ENCODE assay signal across 6 cellular contexts in genomic region chr17:8150194-8151119, GRCh38. TPM values are rescaled to one million over a fixed set of nuclear protein-coding genes. Genes with fewer than 3 reads are reported as not detected.
A peak's percentile ranks its signal among the peaks of the same experiment; 100 is the strongest.
DNase-seq lines count a peak whose midpoint lies in the region; ATAC-seq, FAIRE-seq and TF ChIP-seq lines count a peak whose summit lies in the region.

No MANE protein-coding gene starts in this region.

- ATAC-seq in HepG2 = no peak

- TF ChIP-seq RAD21 in liver (IDR thresholded peaks at IDR 0.05) = no peak
- TF ChIP-seq RAD21 in HepG2 (CRISPR knock-in tag; IDR thresholded peaks at IDR 0.05) = no peak

- H3K79me2 ChIP-seq in HepG2 (ENCODE audit: insufficient read depth, low read length) (peaks cover 4% of the 10 kb centered on the region), hepatocyte (peaks cover 48% of the 10 kb centered on the region)

- H3K9me3 ChIP-seq in liver (ENCODE audit: control insufficient read depth in 4 of 4, low read length in 3 of 4) = no peaks in the 10 kb centered on the region
- H3K9me3 ChIP-seq in HepG2 (ENCODE audit: low read length) = no peaks in the 10 kb centered on the region
- H3K9me3 ChIP-seq in hepatocyte (ENCODE audit: low read depth) = no peaks in the 10 kb centered on the region
- no peaks in the 10 kb centered on the region for H3K9me3 ChIP-seq in vagina

- FAIRE-seq in HepG2 (lab: Jason Lieb, UNC) = no peak

- TF ChIP-seq EP300 in HepG2 (IDR thresholded peaks at IDR 0.05; ENCODE audit: low read depth in 2 of 2, low read length in 2 of 2) (no peak), HepG2 (CRISPR knock-in tag; IDR thresholded peaks at IDR 0.05; ENCODE audit: borderline replicate concordance) (no peak)

- POLR2A ChIA-PET in HepG2 (lab: Yijun Ruan, JAX) = no interaction called here

- H2AFZ ChIP-seq in HepG2 (ENCODE audit: low read length) (no peak overlapping the region), hepatocyte (no peak overlapping the region)

- H3K36me3 ChIP-seq in liver (ENCODE audit: control insufficient read depth in 4 of 4, insufficient read depth in 3 of 4, low read depth in 1 of 4, low read length in 3 of 4) (peaks cover 36 to 51% (median 44%) of the 10 kb centered on the region in 4 donors), HepG2 (replicated peaks in 1 of 2; ENCODE audit: control insufficient read depth in 1 of 2, insufficient read depth in 2 of 2, low read length in 2 of 2) (peaks cover 16 to 33% of the 10 kb centered on the region in 2 experiments; a peak in 4 of 5 replicates), hepatocyte (replicated peaks; ENCODE audit: insufficient read depth, low read depth) (no peaks in the 10 kb centered on the region), vagina (peaks cover 33 to 53% of the 10 kb centered on the region in 2 donors)

- H4K20me1 ChIP-seq in HepG2 (ENCODE audit: insufficient read depth, low read length) = no peaks in the 10 kb centered on the region
- H4K20me1 ChIP-seq in hepatocyte (ENCODE audit: insufficient read depth, poor library complexity, severe bottlenecking) = peaks cover 61% of the 10 kb centered on the region

- H3K4me1 ChIP-seq in liver (ENCODE audit: control insufficient read depth in 4 of 4, insufficient read depth in 4 of 4, low read length in 3 of 4) (peaks cover 12 to 45% (median 29%) of the 10 kb centered on the region in 4 donors), HepG2 (ENCODE audit: insufficient read depth, low read length) (peaks cover 43% of the 10 kb centered on the region), hepatocyte (ENCODE audit: insufficient read depth) (peaks cover 30% of the 10 kb centered on the region), vagina (peaks cover 43% of the 10 kb centered on the region)

- TF ChIP-seq CTCF in liver (IDR thresholded peaks at IDR 0.05; ENCODE audit: low read depth, low read length, missing input control) (no peak), HepG2 (CRISPR knock-in tag; IDR thresholded peaks at IDR 0.05) (no peak), hepatocyte (IDR thresholded peaks at IDR 0.05; ENCODE audit: poor library complexity) (no peak), vagina (IDR thresholded peaks at IDR 0.05) (no peak)

- H3K27me3 ChIP-seq in liver (ENCODE audit: control insufficient read depth in 4 of 4, insufficient read depth in 4 of 4, low read length in 3 of 4) = no peaks in the 10 kb centered on the region
- no peaks in the 10 kb centered on the region for H3K27me3 ChIP-seq in HepG2 (ENCODE audit: control insufficient read depth in 1 of 2, insufficient read depth in 2 of 2, low read length in 2 of 2)
- H3K27me3 ChIP-seq in hepatocyte = no peaks in the 10 kb centered on the region
- no peaks in the 10 kb centered on the region for H3K27me3 ChIP-seq in vagina

- WGBS in liver = 86% methylated on average over 18 of the region's 18 CpGs
- 92% methylated on average over 13 of the region's 18 CpGs for WGBS in HepG2 (ENCODE audit: low lambda C conversion rate)
- 89% methylated on average over 18 of the region's 18 CpGs for WGBS in hepatocyte (ENCODE audit: low lambda C conversion rate, missing lambda C conversion rate)

- intact Hi-C loops in HepG2 (cut with micrococcal nuclease; ENCODE audit: unreplicated experiment) (no loop called here), vagina (cut with DNase I) (no loop called here)

- TF ChIP-seq POLR2A in HepG2 (IDR thresholded peaks at IDR 0.05; ENCODE audit: insufficient read depth in 1 of 2, low read depth in 2 of 2, low read length in 2 of 2) (no peak), vagina (IDR thresholded peaks at IDR 0.05) (no peak)

- H3K4me3 ChIP-seq in liver (ENCODE audit: low read depth in 1 of 3, low read length in 3 of 3) = peak overlapping the region in 1 of 3 donors; percentile 69
- no peak overlapping the region for H3K4me3 ChIP-seq in HepG2 (replicated peaks in 1 of 3; ENCODE audit: insufficient read depth in 1 of 3, low read depth in 2 of 3, low read length in 3 of 3)
- H3K4me3 ChIP-seq in hepatocyte = peak overlapping the region; percentile 15
- H3K4me3 ChIP-seq in vagina = peak overlapping the region; percentile 84 to 98

- H3K27ac ChIP-seq in liver (ENCODE audit: low read depth in 1 of 2, low read length in 2 of 2) (peak overlapping the region; percentile 56 to 99), HepG2 (ENCODE audit: extremely low read length, insufficient read depth, low read length) (no peak overlapping the region), hepatocyte (peak overlapping the region; percentile 99), vagina (peak overlapping the region; percentile 100)

- no TSS peak for BruUV-seq in HepG2 (replicated peaks; lab: Mats Ljungman, UMichigan)

- in situ Hi-C loops in HepG2 (cut with HindIII; ENCODE audit: extremely low pct_ligation_motif_present, low pct_unique_long_range_greater_than_20kb) = no loop called here

- H3K4me2 ChIP-seq in HepG2 (ENCODE audit: low read depth, low read length) = no peak overlapping the region
- peak overlapping the region; percentile 87 for H3K4me2 ChIP-seq in hepatocyte

- no peak for DNase-seq in HepG2 (ENCODE audit: low spot score)
- peak; percentile 33 for DNase-seq in hepatocyte (ENCODE audit: low spot score)
- DNase-seq in vagina (ENCODE audit: extremely low spot score in 2 of 2) = peak in 1 of 2 donors; percentile 91
- no peak for DNase-seq in central memory CD4-positive, alpha-beta T cell
- no peak for DNase-seq in middle frontal gyrus (ENCODE audit: extremely low spot score, low spot score)

- H3K9me2 ChIP-seq in hepatocyte (replicated peaks; ENCODE audit: insufficient read depth) = no peaks in the 10 kb centered on the region

- CTCF ChIA-PET in HepG2 (lab: Yijun Ruan, JAX; ENCODE audit: low intra/inter-chr PET ratio, low total read pairs) = no interaction called here

- peak overlapping the region; percentile 5 to 60 for H3K9ac ChIP-seq in liver (ENCODE audit: low read depth in 1 of 2, low read length in 2 of 2)
- H3K9ac ChIP-seq in HepG2 (ENCODE audit: insufficient read depth, low read depth, low read length) = no peak overlapping the region

RNA-seq across cellular contexts. Expression of gene PER1, which starts 1.7 kb away (rescaled TPM):
- 10 to 100 TPM; 10.1 to 71.6 TPM for total RNA-seq in liver
- 10 to 100 TPM; 24.9 to 34.6 TPM for polyA plus RNA-seq in liver
- 2.6 and 5.5 TPM in 2 replicates for total RNA-seq in HepG2 (2016; rRNA removed; fragmentation: Illumina TruSeq; extraction: Trizol)
- 1.8 and 2.9 TPM in 2 replicates for total RNA-seq in HepG2 (2016; cell fraction: cytosol; rRNA removed; fragmentation: Illumina TruSeq; extraction: Trizol; ENCODE audit: low read depth)
- total RNA-seq in HepG2 (2016; cell fraction: insoluble cytoplasmic fraction; rRNA removed; fragmentation: Illumina TruSeq; extraction: Trizol) = 3.2 and 5.8 TPM in 2 replicates
- 1.4 and 1.9 TPM in 2 replicates for total RNA-seq in HepG2 (2016; cell fraction: membrane; rRNA removed; fragmentation: Illumina TruSeq; extraction: Trizol)
- 4.1 and 4.3 TPM in 2 replicates for total RNA-seq in HepG2 (2016; cell fraction: nucleus; rRNA removed; fragmentation: Illumina TruSeq; extraction: Trizol)
- polyA plus RNA-seq in HepG2 (2011; rRNA removed) = 3.6 and 5.2 TPM in 2 replicates
- polyA plus RNA-seq in HepG2 (2011; cell fraction: cytosol; rRNA removed) = 1.3 and 1.4 TPM in 2 replicates
- 32.0 and 32.6 TPM in 2 replicates for polyA plus RNA-seq in HepG2 (2011; cell fraction: nucleus; rRNA removed)
- 7.8 and 11.4 TPM in 2 replicates for polyA plus RNA-seq in HepG2 (2012)
- polyA plus RNA-seq in HepG2 (2016; cell fraction: cytosol; fragmentation: Illumina TruSeq; extraction: Trizol; ENCODE audit: low read depth) = 0.38 and 0.70 TPM in 2 replicates
- polyA plus RNA-seq in HepG2 (2016; cell fraction: insoluble cytoplasmic fraction; fragmentation: Illumina TruSeq; extraction: Trizol; ENCODE audit: low read depth) = 2.2 and 3.6 TPM in 2 replicates
- polyA plus RNA-seq in HepG2 (2016; cell fraction: membrane; fragmentation: Illumina TruSeq; extraction: Trizol; ENCODE audit: low read depth) = 0.49 and 0.90 TPM in 2 replicates
- polyA plus RNA-seq in HepG2 (2016; cell fraction: nucleus; fragmentation: Illumina TruSeq; extraction: Trizol; ENCODE audit: insufficient read depth, low read depth) = 13.1 and 17.6 TPM in 2 replicates
- polyA minus RNA-seq in HepG2 (2011; rRNA and poly(A)+ RNA removed; ENCODE audit: low replicate concordance) = 11.1 and 12.7 TPM in 2 replicates
- polyA minus RNA-seq in HepG2 (2011; cell fraction: cytosol; rRNA and poly(A)+ RNA removed) = 3.8 and 6.2 TPM in 2 replicates
- 10.4 and 10.7 TPM in 2 replicates for polyA minus RNA-seq in HepG2 (2011; cell fraction: nucleus; rRNA and poly(A)+ RNA removed)
- 35.3 and 36.5 TPM in 2 replicates for total RNA-seq in hepatocyte
- 107 and 143 TPM in 2 replicates for polyA plus RNA-seq in hepatocyte
- 215 TPM for total RNA-seq in vagina

RNA-seq across cellular contexts. Expression of gene VAMP2, which starts 12.3 kb away (rescaled TPM):
- total RNA-seq in liver (1 to 10 TPM; 4.2 to 9.0 TPM), HepG2 (2016; rRNA removed; fragmentation: Illumina TruSeq; extraction: Trizol) (2.0 and 3.9 TPM in 2 replicates), hepatocyte (8.2 and 8.5 TPM in 2 replicates), vagina (35.6 TPM)
- polyA plus RNA-seq in liver (10 to 100 TPM; 11.4 to 25.9 TPM), HepG2 (2011; rRNA removed) (17.2 and 19.6 TPM in 2 replicates), hepatocyte (44.6 and 85.7 TPM in 2 replicates)
- total RNA-seq in HepG2 (2016; cell fraction: cytosol; rRNA removed; fragmentation: Illumina TruSeq; extraction: Trizol; ENCODE audit: low read depth) = 4.1 and 5.2 TPM in 2 replicates
- 1.9 and 3.4 TPM in 2 replicates for total RNA-seq in HepG2 (2016; cell fraction: insoluble cytoplasmic fraction; rRNA removed; fragmentation: Illumina TruSeq; extraction: Trizol)
- total RNA-seq in HepG2 (2016; cell fraction: membrane; rRNA removed; fragmentation: Illumina TruSeq; extraction: Trizol) = 3.2 and 3.4 TPM in 2 replicates
- total RNA-seq in HepG2 (2016; cell fraction: nucleus; rRNA removed; fragmentation: Illumina TruSeq; extraction: Trizol) = 6.5 and 7.1 TPM in 2 replicates
- polyA plus RNA-seq in HepG2 (2011; cell fraction: cytosol; rRNA removed) = 10.1 and 13.2 TPM in 2 replicates
- 40.7 and 63.7 TPM in 2 replicates for polyA plus RNA-seq in HepG2 (2011; cell fraction: nucleus; rRNA removed)
- polyA plus RNA-seq in HepG2 (2012) = 29.0 and 34.1 TPM in 2 replicates
- polyA plus RNA-seq in HepG2 (2016; cell fraction: cytosol; fragmentation: Illumina TruSeq; extraction: Trizol; ENCODE audit: low read depth) = 2.0 and 2.2 TPM in 2 replicates
- polyA plus RNA-seq in HepG2 (2016; cell fraction: insoluble cytoplasmic fraction; fragmentation: Illumina TruSeq; extraction: Trizol; ENCODE audit: low read depth) = 7.1 and 8.5 TPM in 2 replicates
- 4.9 and 5.5 TPM in 2 replicates for polyA plus RNA-seq in HepG2 (2016; cell fraction: membrane; fragmentation: Illumina TruSeq; extraction: Trizol; ENCODE audit: low read depth)
- polyA plus RNA-seq in HepG2 (2016; cell fraction: nucleus; fragmentation: Illumina TruSeq; extraction: Trizol; ENCODE audit: insufficient read depth, low read depth) = 35.4 and 36.0 TPM in 2 replicates
- polyA minus RNA-seq in HepG2 (2011; rRNA and poly(A)+ RNA removed; ENCODE audit: low replicate concordance) = 6.8 and 7.6 TPM in 2 replicates
- polyA minus RNA-seq in HepG2 (2011; cell fraction: cytosol; rRNA and poly(A)+ RNA removed) = 3.4 and 6.6 TPM in 2 replicates
- polyA minus RNA-seq in HepG2 (2011; cell fraction: nucleus; rRNA and poly(A)+ RNA removed) = 10.8 and 14.9 TPM in 2 replicates

RNA-seq across cellular contexts. Expression of gene TMEM107, which starts 25.7 kb away (rescaled TPM):
- total RNA-seq in liver = 1 to 10 TPM; 4.5 to 8.4 TPM
- polyA plus RNA-seq in liver = 1 to 10 TPM; 3.0 to 3.9 TPM
- 3.8 and 15.3 TPM in 2 replicates for total RNA-seq in HepG2 (2016; rRNA removed; fragmentation: Illumina TruSeq; extraction: Trizol)
- 138 and 159 TPM in 2 replicates for total RNA-seq in HepG2 (2016; cell fraction: cytosol; rRNA removed; fragmentation: Illumina TruSeq; extraction: Trizol; ENCODE audit: low read depth)
- 4.0 and 13.1 TPM in 2 replicates for total RNA-seq in HepG2 (2016; cell fraction: insoluble cytoplasmic fraction; rRNA removed; fragmentation: Illumina TruSeq; extraction: Trizol)
- 25.0 and 29.6 TPM in 2 replicates for total RNA-seq in HepG2 (2016; cell fraction: membrane; rRNA removed; fragmentation: Illumina TruSeq; extraction: Trizol)
- total RNA-seq in HepG2 (2016; cell fraction: nucleus; rRNA removed; fragmentation: Illumina TruSeq; extraction: Trizol) = 18.7 and 21.8 TPM in 2 replicates
- 4.5 and 7.2 TPM in 2 replicates for polyA plus RNA-seq in HepG2 (2011; rRNA removed)
- polyA plus RNA-seq in HepG2 (2011; cell fraction: cytosol; rRNA removed) = 5.0 and 5.5 TPM in 2 replicates
- polyA plus RNA-seq in HepG2 (2011; cell fraction: nucleus; rRNA removed) = 3.9 and 4.3 TPM in 2 replicates
- polyA plus RNA-seq in HepG2 (2012) = 2.6 and 3.6 TPM in 2 replicates
- 2.4 and 3.4 TPM in 2 replicates for polyA plus RNA-seq in HepG2 (2016; cell fraction: cytosol; fragmentation: Illumina TruSeq; extraction: Trizol; ENCODE audit: low read depth)
- 3.4 and 3.5 TPM in 2 replicates for polyA plus RNA-seq in HepG2 (2016; cell fraction: insoluble cytoplasmic fraction; fragmentation: Illumina TruSeq; extraction: Trizol; ENCODE audit: low read depth)
- polyA plus RNA-seq in HepG2 (2016; cell fraction: membrane; fragmentation: Illumina TruSeq; extraction: Trizol; ENCODE audit: low read depth) = 2.1 and 3.3 TPM in 2 replicates
- 4.5 and 4.6 TPM in 2 replicates for polyA plus RNA-seq in HepG2 (2016; cell fraction: nucleus; fragmentation: Illumina TruSeq; extraction: Trizol; ENCODE audit: insufficient read depth, low read depth)
- polyA minus RNA-seq in HepG2 (2011; rRNA and poly(A)+ RNA removed; ENCODE audit: low replicate concordance) = 121 and 165 TPM in 2 replicates
- polyA minus RNA-seq in HepG2 (2011; cell fraction: cytosol; rRNA and poly(A)+ RNA removed) = 34.2 and 36.5 TPM in 2 replicates
- polyA minus RNA-seq in HepG2 (2011; cell fraction: nucleus; rRNA and poly(A)+ RNA removed) = 79.1 and 96.4 TPM in 2 replicates
- total RNA-seq in hepatocyte = 21.1 and 25.3 TPM in 2 replicates
- 12.8 and 13.6 TPM in 2 replicates for polyA plus RNA-seq in hepatocyte
- total RNA-seq in vagina = 20.6 TPM

RNA-seq across cellular contexts. Expression of gene HES7, which starts 26.6 kb away (rescaled TPM):
- total RNA-seq in liver (not detected), HepG2 (2016; rRNA removed; fragmentation: Illumina TruSeq; extraction: Trizol) (not detected in 2 replicates), hepatocyte (not detected in 2 replicates), vagina (not detected)
- polyA plus RNA-seq in liver (not detected), HepG2 (2011; rRNA removed) (not detected in 2 replicates), hepatocyte (not detected in 2 replicates)
- not detected in 2 replicates for total RNA-seq in HepG2 (2016; cell fraction: cytosol; rRNA removed; fragmentation: Illumina TruSeq; extraction: Trizol; ENCODE audit: low read depth)
- total RNA-seq in HepG2 (2016; cell fraction: insoluble cytoplasmic fraction; rRNA removed; fragmentation: Illumina TruSeq; extraction: Trizol) = not detected in 2 replicates
- not detected in 2 replicates for total RNA-seq in HepG2 (2016; cell fraction: membrane; rRNA removed; fragmentation: Illumina TruSeq; extraction: Trizol)
- not detected in 2 replicates for total RNA-seq in HepG2 (2016; cell fraction: nucleus; rRNA removed; fragmentation: Illumina TruSeq; extraction: Trizol)
- polyA plus RNA-seq in HepG2 (2011; cell fraction: cytosol; rRNA removed) = not detected in 2 replicates
- polyA plus RNA-seq in HepG2 (2011; cell fraction: nucleus; rRNA removed) = 0.42 and 0.50 TPM in 2 replicates
- polyA plus RNA-seq in HepG2 (2012) = 0.11 TPM in 1 of 2 replicates, not detected in the other
- not detected in 2 replicates for polyA plus RNA-seq in HepG2 (2016; cell fraction: cytosol; fragmentation: Illumina TruSeq; extraction: Trizol; ENCODE audit: low read depth)
- polyA plus RNA-seq in HepG2 (2016; cell fraction: insoluble cytoplasmic fraction; fragmentation: Illumina TruSeq; extraction: Trizol; ENCODE audit: low read depth) = not detected in 2 replicates
- polyA plus RNA-seq in HepG2 (2016; cell fraction: membrane; fragmentation: Illumina TruSeq; extraction: Trizol; ENCODE audit: low read depth) = not detected in 2 replicates
- not detected in 2 replicates for polyA plus RNA-seq in HepG2 (2016; cell fraction: nucleus; fragmentation: Illumina TruSeq; extraction: Trizol; ENCODE audit: insufficient read depth, low read depth)
- 3.9 TPM in 1 of 2 replicates, not detected in the other for polyA minus RNA-seq in HepG2 (2011; rRNA and poly(A)+ RNA removed; ENCODE audit: low replicate concordance)
- not detected in 2 replicates for polyA minus RNA-seq in HepG2 (2011; cell fraction: cytosol; rRNA and poly(A)+ RNA removed)
- not detected in 2 replicates for polyA minus RNA-seq in HepG2 (2011; cell fraction: nucleus; rRNA and poly(A)+ RNA removed)

RNA-seq across cellular contexts. Expression of gene ALOXE3, which starts 32.1 kb away (rescaled TPM):
- total RNA-seq in liver (not detected), HepG2 (2016; rRNA removed; fragmentation: Illumina TruSeq; extraction: Trizol) (not detected in 2 replicates), hepatocyte (0.48 and 0.77 TPM in 2 replicates), vagina (1.5 TPM)
- polyA plus RNA-seq in liver (not detected), HepG2 (2011; rRNA removed) (0.07 TPM in 1 of 2 replicates, not detected in the other), hepatocyte (1.5 and 2.6 TPM in 2 replicates)
- not detected in 2 replicates for total RNA-seq in HepG2 (2016; cell fraction: cytosol; rRNA removed; fragmentation: Illumina TruSeq; extraction: Trizol; ENCODE audit: low read depth)
- total RNA-seq in HepG2 (2016; cell fraction: insoluble cytoplasmic fraction; rRNA removed; fragmentation: Illumina TruSeq; extraction: Trizol) = 0.02 TPM in 1 of 2 replicates, not detected in the other
- not detected in 2 replicates for total RNA-seq in HepG2 (2016; cell fraction: membrane; rRNA removed; fragmentation: Illumina TruSeq; extraction: Trizol)
- total RNA-seq in HepG2 (2016; cell fraction: nucleus; rRNA removed; fragmentation: Illumina TruSeq; extraction: Trizol) = not detected in 2 replicates
- polyA plus RNA-seq in HepG2 (2011; cell fraction: cytosol; rRNA removed) = 0.03 TPM in 1 of 2 replicates, not detected in the other
- polyA plus RNA-seq in HepG2 (2011; cell fraction: nucleus; rRNA removed) = 0.14 and 0.18 TPM in 2 replicates
- polyA plus RNA-seq in HepG2 (2012) = 0.08 TPM in 1 of 2 replicates, not detected in the other
- polyA plus RNA-seq in HepG2 (2016; cell fraction: cytosol; fragmentation: Illumina TruSeq; extraction: Trizol; ENCODE audit: low read depth) = not detected in 2 replicates
- polyA plus RNA-seq in HepG2 (2016; cell fraction: insoluble cytoplasmic fraction; fragmentation: Illumina TruSeq; extraction: Trizol; ENCODE audit: low read depth) = not detected in 2 replicates
- polyA plus RNA-seq in HepG2 (2016; cell fraction: membrane; fragmentation: Illumina TruSeq; extraction: Trizol; ENCODE audit: low read depth) = not detected in 2 replicates
- polyA plus RNA-seq in HepG2 (2016; cell fraction: nucleus; fragmentation: Illumina TruSeq; extraction: Trizol; ENCODE audit: insufficient read depth, low read depth) = not detected in 2 replicates
- polyA minus RNA-seq in HepG2 (2011; rRNA and poly(A)+ RNA removed; ENCODE audit: low replicate concordance) = 0.63 TPM in 1 of 2 replicates, not detected in the other
- not detected in 2 replicates for polyA minus RNA-seq in HepG2 (2011; cell fraction: cytosol; rRNA and poly(A)+ RNA removed)
- not detected in 2 replicates for polyA minus RNA-seq in HepG2 (2011; cell fraction: nucleus; rRNA and poly(A)+ RNA removed)

Comparison
In these comparisons a context has a peak if more than half of its experiments do, and no peak if none do; other contexts are left out.
1. H3K4me3 ChIP-seq: peak in hepatocyte (single experiment) and vagina (2 of 2); none in HepG2 (0 of 3).